Comparison of ENCODE assay signal across 16 cellular contexts in the genomic region with DNA sequence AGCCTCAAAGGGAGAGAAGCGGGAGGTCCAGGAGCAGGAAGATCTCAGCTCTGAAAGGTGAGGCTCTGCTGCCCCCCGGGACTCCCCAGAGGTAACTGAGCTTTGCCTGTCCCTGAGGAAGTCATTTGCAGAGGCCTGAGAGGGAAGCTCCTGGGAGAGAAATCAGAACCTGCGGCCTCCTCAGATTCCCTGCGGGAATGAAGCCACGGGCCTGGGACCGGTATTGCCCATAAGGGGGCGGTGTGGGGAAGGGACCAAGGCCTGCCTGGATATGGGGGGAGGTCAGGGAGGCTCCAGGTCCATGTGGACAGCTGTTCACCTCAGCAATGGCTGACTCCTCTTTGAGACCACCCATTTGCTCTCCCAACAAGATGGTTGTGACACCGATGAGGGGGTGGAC. TPM values are rescaled to one million over a fixed set of nuclear protein-coding genes. Genes with fewer than 3 reads are reported as not detected.
A peak's percentile ranks its signal among the peaks of the same experiment; 100 is the strongest.
DNase-seq lines count a peak whose midpoint lies in the region; ATAC-seq, FAIRE-seq and TF ChIP-seq lines count a peak whose summit lies in the region.
"Had no signal": no experiment of that assay in that cellular context is flagged by ENCODE, and none has a peak within 500 bp of the region (broad histone marks: within the 10 kb centered on the region; RNA-seq: fewer than 3 reads in every experiment).

No MANE protein-coding gene starts in this region.

- H2AFZ ChIP-seq in K562 (ENCODE audit: low read depth, low read length) = no peak overlapping the region
- H2AFZ ChIP-seq in MM.1S (ENCODE audit: low read length) = no peak overlapping the region

- peak; percentile 77 for ATAC-seq in K562
- peak; percentile 37 for ATAC-seq in left lobe of liver
- no peak for ATAC-seq in GM19463 (IDR thresholded peaks at IDR 0.05; ENCODE audit: unreplicated experiment)
- ATAC-seq in GM21717 (IDR thresholded peaks at IDR 0.05; ENCODE audit: unreplicated experiment) = no peak
- ATAC-seq: activated CD8-positive, alpha-beta memory T cell treated with anti-CD3 and anti-CD28 coated beads, Interleukin-2, amount 10 ng/mL, durations not matched to agents 7 days and 5 days; heart left ventricle; stimulated activated effector memory CD8-positive, alpha-beta T cell treated with anti-CD3 and anti-CD28 coated beads, Interleukin-12 subunit alpha, Interleukin-12 subunit beta, amount 100 ng/mL, for 72 hours had no signal

- intact Hi-C loops in K562 (cut with micrococcal nuclease) = no loop called here
- intact Hi-C loops in CD4-positive, alpha-beta memory T cell (cut with micrococcal nuclease) = no loop called here

- no peaks in the 10 kb centered on the region for H3K36me3 Mint-ChIP-seq in CD4-positive, alpha-beta memory T cell
- H3K36me3 Mint-ChIP-seq: activated CD8-positive, alpha-beta memory T cell treated with anti-CD3 and anti-CD28 coated beads, Interleukin-2, amount 10 ng/mL, durations not matched to agents 7 days and 5 days; stimulated activated effector memory CD8-positive, alpha-beta T cell treated with anti-CD3 and anti-CD28 coated beads, Interleukin-12 subunit alpha, Interleukin-12 subunit beta, amount 100 ng/mL, for 72 hours had no signal

- DNase-seq in BJ (ENCODE audit: low read depth) = no peak
- peak; percentile 49 for DNase-seq in HEK293T (ENCODE audit: extremely low spot score)
- peak; percentile 20 to 62 (median 49) for DNase-seq in K562 (ENCODE audit: extremely low read depth in 1 of 4, low spot score in 3 of 4)
- DNase-seq in left lobe of liver (ENCODE audit: low spot score) = no peak
- no peak for DNase-seq in CD4-positive, alpha-beta memory T cell
- no peak for DNase-seq in MM.1S
- DNase-seq: activated CD8-positive, alpha-beta memory T cell treated with anti-CD3 and anti-CD28 coated beads, Interleukin-2, amount 10 ng/mL, durations not matched to agents 7 days and 5 days; heart left ventricle; mammary epithelial cell had no signal

- no peaks in the 10 kb centered on the region for H3K9me2 ChIP-seq in MM.1S (replicated peaks; ENCODE audit: insufficient read depth, low read length)

- H3K9me3 Mint-ChIP-seq in CD4-positive, alpha-beta memory T cell = no peaks in the 10 kb centered on the region
- H3K9me3 Mint-ChIP-seq: stimulated activated effector memory CD8-positive, alpha-beta T cell treated with anti-CD3 and anti-CD28 coated beads, Interleukin-12 subunit alpha, Interleukin-12 subunit beta, amount 100 ng/mL, for 72 hours had no signal

- no peaks in the 10 kb centered on the region for H3K9me1 ChIP-seq in K562 (ENCODE audit: control insufficient read depth, insufficient read depth, low read length)

- H3F3A ChIP-seq in MM.1S (ENCODE audit: insufficient read depth, low read length) = no peaks in the 10 kb centered on the region

- H3K9me3 ChIP-seq in K562 (replicated peaks; ENCODE audit: control insufficient read depth, insufficient read depth, low read depth, low read length) (no peaks in the 10 kb centered on the region), MM.1S (replicated peaks; ENCODE audit: insufficient read depth, low read length) (no peaks in the 10 kb centered on the region)
- H3K9me3 ChIP-seq in CD4-positive, alpha-beta memory T cell (ENCODE audit: control insufficient read depth in 1 of 2, low read length in 2 of 2) = no peaks in the 10 kb centered on the region
- H3K9me3 ChIP-seq: heart left ventricle, ovary had no signal

- peak in 1 of 2 experiments; percentile 23; a peak in 2 of 4 replicates for TF ChIP-seq RAD21 in K562 (CRISPR knock-in tag; conservative IDR thresholded peaks at IDR 0.05 in 1 of 2, IDR thresholded peaks at IDR 0.05 in 1 of 2)

- POLR2A ChIA-PET in BJ (lab: Charles Lee) = interaction anchor here (0.6 kb wide), 1 partner anchor 1097 kb away, joined by 3 read pairs; no protein-coding TSS in a partner anchor
- POLR2A ChIA-PET in HEK293T (lab: Yijun Ruan, JAX) = interaction anchor here (0.8 kb wide), 1 partner anchor 9 kb away, joined by 3 read pairs; no protein-coding TSS in a partner anchor
- POLR2A ChIA-PET in K562 (lab: Yijun Ruan, JAX) = interaction anchor here (0.6 to 0.8 kb wide), 2 partner anchors 9 to 80 kb away, joined by 3 to 5 read pairs; no protein-coding TSS in a partner anchor
- POLR2A ChIA-PET in CD4-positive, alpha-beta memory T cell (lab: Charles Lee; ENCODE audit: partially characterized antibody) = no interaction called here

- no peaks in the 10 kb centered on the region for H3K4me1 Mint-ChIP-seq in CD4-positive, alpha-beta memory T cell
- H3K4me1 Mint-ChIP-seq: activated CD8-positive, alpha-beta memory T cell treated with anti-CD3 and anti-CD28 coated beads, Interleukin-2, amount 10 ng/mL, durations not matched to agents 7 days and 5 days; stimulated activated effector memory CD8-positive, alpha-beta T cell treated with anti-CD3 and anti-CD28 coated beads, Interleukin-12 subunit alpha, Interleukin-12 subunit beta, amount 100 ng/mL, for 72 hours had no signal

- in situ Hi-C loops in K562 (cut with MboI) = no loop called here

- H3K9ac ChIP-seq in K562 (ENCODE audit: insufficient read depth in 1 of 2, low read depth in 2 of 2, low read length in 2 of 2) (no peak overlapping the region), MM.1S (ENCODE audit: low read length) (no peak overlapping the region)

- CTCF ChIA-PET in BJ (lab: Yijun Ruan, JAX) = interaction anchor here (1.8 to 2.2 kb wide), 2 partner anchors 199 to 202 kb away, joined by 8 to 10 read pairs; no protein-coding TSS in a partner anchor
- CTCF ChIA-PET in HEK293T (lab: Yijun Ruan, JAX) = no interaction called here
- CTCF ChIA-PET in K562 (lab: Yijun Ruan, JAX; ENCODE audit: low intra/inter-chr PET ratio) = no interaction called here
- CTCF ChIA-PET in CD4-positive, alpha-beta memory T cell (lab: Charles Lee; ENCODE audit: partially characterized antibody) = no interaction called here

- no peak for FAIRE-seq in K562 (lab: Jason Lieb, UNC)
- FAIRE-seq: RCC 7860 had no signal

- 0% methylated on average over 4 of the region's 8 CpGs for WGBS in K562 (ENCODE audit: insufficient coverage, low coverage, missing lambda C conversion rate)

- no peaks in the 10 kb centered on the region for H3K79me2 ChIP-seq in K562 (ENCODE audit: control insufficient read depth, insufficient read depth, low read length)
- no peaks in the 10 kb centered on the region for H3K79me2 ChIP-seq in MM.1S (ENCODE audit: low read length)

- H3K27ac ChIP-seq in K562 (ENCODE audit: extremely low read depth, low read depth, low read length) = no peak overlapping the region
- no peak overlapping the region for H3K27ac ChIP-seq in CD4-positive, alpha-beta memory T cell (ENCODE audit: low read depth, low read length)
- no peak overlapping the region for H3K27ac ChIP-seq in MM.1S (ENCODE audit: low read length)
- H3K27ac ChIP-seq: heart left ventricle, ovary had no signal

- H3K4me3 Mint-ChIP-seq in CD4-positive, alpha-beta memory T cell = no peak overlapping the region
- H3K4me3 Mint-ChIP-seq: activated CD8-positive, alpha-beta memory T cell treated with anti-CD3 and anti-CD28 coated beads, Interleukin-2, amount 10 ng/mL, durations not matched to agents 7 days and 5 days; stimulated activated effector memory CD8-positive, alpha-beta T cell treated with anti-CD3 and anti-CD28 coated beads, Interleukin-12 subunit alpha, Interleukin-12 subunit beta, amount 100 ng/mL, for 72 hours had no signal

- H3K36me3 ChIP-seq in BJ (ENCODE audit: control insufficient read depth, insufficient read depth, low read length) (no peaks in the 10 kb centered on the region), K562 (ENCODE audit: control insufficient read depth, insufficient read depth, low read length) (no peaks in the 10 kb centered on the region), MM.1S (replicated peaks; ENCODE audit: insufficient read depth, low read length) (no peaks in the 10 kb centered on the region)
- no peaks in the 10 kb centered on the region for H3K36me3 ChIP-seq in CD4-positive, alpha-beta memory T cell (ENCODE audit: insufficient read depth, low read length)
- H3K36me3 ChIP-seq: heart left ventricle, ovary had no signal

- peaks cover under 1 to 6% of the 10 kb centered on the region in 2 experiments; a peak in 3 of 5 replicates for H3K4me1 ChIP-seq in K562 (replicated peaks in 1 of 2; ENCODE audit: control insufficient read depth in 2 of 2, insufficient read depth in 2 of 2, low read length in 2 of 2)
- no peaks in the 10 kb centered on the region for H3K4me1 ChIP-seq in CD4-positive, alpha-beta memory T cell (ENCODE audit: insufficient read depth, low read length)
- no peaks in the 10 kb centered on the region for H3K4me1 ChIP-seq in MM.1S (ENCODE audit: low read length)
- H3K4me1 ChIP-seq: heart left ventricle had no signal

- H3K4me2 ChIP-seq in K562 (ENCODE audit: insufficient read depth, low read length) (no peak overlapping the region), MM.1S (ENCODE audit: low read depth, low read length) (no peak overlapping the region)

- H3K4me3 ChIP-seq in BJ (ENCODE audit: low read depth, low read length) (no peak overlapping the region), K562 (no peak overlapping the region), MM.1S (ENCODE audit: low read length) (no peak overlapping the region)
- H3K4me3 ChIP-seq in CD4-positive, alpha-beta memory T cell (ENCODE audit: low read length in 2 of 2) = no peak overlapping the region
- H3K4me3 ChIP-seq: heart left ventricle, ovary had no signal

- TF ChIP-seq EP300 in K562 (IDR thresholded peaks at IDR 0.05; ENCODE audit: low read length) = no peak

- peaks cover 5 to 7% of the 10 kb centered on the region in 2 donors for H3K27me3 Mint-ChIP-seq in CD4-positive, alpha-beta memory T cell
- H3K27me3 Mint-ChIP-seq: activated CD8-positive, alpha-beta memory T cell treated with anti-CD3 and anti-CD28 coated beads, Interleukin-2, amount 10 ng/mL, durations not matched to agents 7 days and 5 days had no signal

- peak; percentile 17; the same call in 1 of the 2 replicates for TF ChIP-seq CTCF in BJ (IDR thresholded peaks at IDR 0.05; ENCODE audit: insufficient read depth, low read depth, low read length)
- peak; percentile 18 to 58 (median 42); a peak in 5 of 6 replicates for TF ChIP-seq CTCF in K562 (IDR thresholded peaks at IDR 0.05 in 2 of 3, conservative IDR thresholded peaks at IDR 0.05 in 1 of 3; ENCODE audit: insufficient read depth in 2 of 3, low read depth in 1 of 3, low read length in 3 of 3)
- no peak for TF ChIP-seq CTCF in MM.1S (IDR thresholded peaks at IDR 0.05; ENCODE audit: low read length)

- H4K20me1 ChIP-seq in K562 (replicated peaks; ENCODE audit: control insufficient read depth, insufficient read depth, low read length) (no peaks in the 10 kb centered on the region), MM.1S (ENCODE audit: insufficient read depth, low read length) (no peaks in the 10 kb centered on the region)

- H3K27ac Mint-ChIP-seq in CD4-positive, alpha-beta memory T cell = no peak overlapping the region
- H3K27ac Mint-ChIP-seq: activated CD8-positive, alpha-beta memory T cell treated with anti-CD3 and anti-CD28 coated beads, Interleukin-2, amount 10 ng/mL, durations not matched to agents 7 days and 5 days; stimulated activated effector memory CD8-positive, alpha-beta T cell treated with anti-CD3 and anti-CD28 coated beads, Interleukin-12 subunit alpha, Interleukin-12 subunit beta, amount 100 ng/mL, for 72 hours had no signal

- TF ChIP-seq POLR2A in K562 (conservative IDR thresholded peaks at IDR 0.05) = no peak

- BruUV-seq in K562 (replicated peaks; lab: Mats Ljungman, UMichigan) = no TSS peak

- H3K27me3 ChIP-seq in BJ (ENCODE audit: control insufficient read depth, insufficient read depth, low read length) (0 out of 2 replicates have a peak, but pooled peaks cover 3% of the 10 kb centered on the region), K562 (ENCODE audit: control insufficient read depth in 2 of 2, insufficient read depth in 2 of 2, low read length in 2 of 2) (peaks cover 0 to 38% of the 10 kb centered on the region in 2 experiments; a peak in 2 of 5 replicates), MM.1S (replicated peaks; ENCODE audit: insufficient read depth, low read length) (no peaks in the 10 kb centered on the region)
- H3K27me3 ChIP-seq in CD4-positive, alpha-beta memory T cell (ENCODE audit: insufficient read depth, low read length) = no peaks in the 10 kb centered on the region
- H3K27me3 ChIP-seq: heart left ventricle, ovary had no signal

RNA-seq across cellular contexts. Expression of gene SPATA31E1, which starts 1.3 kb away (rescaled TPM):
- polyA plus RNA-seq in BJ (2011; rRNA removed) (not detected in 2 replicates), K562 (2011; rRNA removed) (not detected in 2 replicates), K562 (2014; fragmentation: Illumina TruSeq; extraction: Trizol) (not detected in 2 replicates), K562 (2014; fragmentation: Nextera tagmentation; extraction: Ambion mirVana) (not detected), K562 (2014; rRNA removed) (not detected in 2 replicates)
- polyA minus RNA-seq in BJ (2011; rRNA and poly(A)+ RNA removed) = not detected in 2 replicates
- not detected in 2 replicates for total RNA-seq in K562 (2011; cell fraction: chromatin; rRNA removed; ENCODE audit: low replicate concordance)
- total RNA-seq in K562 (2011; cell fraction: nucleolus; rRNA removed) = not detected in 2 replicates
- not detected in 2 replicates for total RNA-seq in K562 (2011; cell fraction: nucleoplasm; rRNA removed)
- total RNA-seq in K562 (2014; rRNA removed) (not detected in 2 replicates), K562 (2014; rRNA removed; fragmentation: Illumina TruSeq; extraction: Trizol) (not detected in 2 replicates), K562 (2015; rRNA removed; fragmentation: Illumina TruSeq; extraction: Trizol) (not detected in 2 replicates), K562 (2021) (not detected in 2 replicates), left lobe of liver (not detected)
- polyA plus RNA-seq in K562 (2011; cell fraction: cytosol; rRNA removed) = not detected in 2 replicates
- polyA plus RNA-seq in K562 (2011; cell fraction: nucleus; rRNA removed) = not detected in 2 replicates
- polyA plus RNA-seq in K562 (2012) = 0.03 TPM in 1 of 2 replicates, not detected in the other
- polyA minus RNA-seq in K562 (2011; rRNA and poly(A)+ RNA removed) = not detected in 2 replicates
- not detected in 2 replicates for polyA minus RNA-seq in K562 (2011; cell fraction: cytosol; rRNA and poly(A)+ RNA removed)
- polyA minus RNA-seq in K562 (2011; cell fraction: nucleus; rRNA and poly(A)+ RNA removed) = not detected in 2 replicates
- not detected for total RNA-seq in CD4-positive, alpha-beta memory T cell
- polyA plus RNA-seq in CD4-positive, alpha-beta memory T cell = not detected
- total RNA-seq: activated CD8-positive, alpha-beta memory T cell treated with anti-CD3 and anti-CD28 coated beads, Interleukin-2, amount 10 ng/mL, durations not matched to agents 7 days and 5 days; heart left ventricle; LHCN-M2; mammary epithelial cell; ovary had no signal
- polyA plus RNA-seq: adipose tissue, heart left ventricle, mammary epithelial cell, ovary had no signal

RNA-seq across cellular contexts. Expression of gene SPATA31C1, which starts 33.8 kb away (rescaled TPM):
- polyA plus RNA-seq in BJ (2011; rRNA removed) (not detected in 2 replicates), K562 (2011; rRNA removed) (0.04 TPM in 1 of 2 replicates, not detected in the other), K562 (2014; fragmentation: Illumina TruSeq; extraction: Trizol) (0.07 and 0.08 TPM in 2 replicates), K562 (2014; fragmentation: Nextera tagmentation; extraction: Ambion mirVana) (under 1 TPM; 0.03 to 0.15 TPM), K562 (2014; rRNA removed) (0.13 TPM in 1 of 2 replicates, not detected in the other)
- not detected in 2 replicates for polyA minus RNA-seq in BJ (2011; rRNA and poly(A)+ RNA removed)
- 0.12 and 0.14 TPM in 2 replicates for total RNA-seq in K562 (2011; cell fraction: chromatin; rRNA removed; ENCODE audit: low replicate concordance)
- under 0.01 TPM in 1 of 2 replicates, not detected in the other for total RNA-seq in K562 (2011; cell fraction: nucleolus; rRNA removed)
- total RNA-seq in K562 (2011; cell fraction: nucleoplasm; rRNA removed) = 0.15 TPM in 1 of 2 replicates, not detected in the other
- total RNA-seq in K562 (2014; rRNA removed) (0.04 TPM in 1 of 2 replicates, not detected in the other), K562 (2014; rRNA removed; fragmentation: Illumina TruSeq; extraction: Trizol) (0.04 TPM in 1 of 2 replicates, not detected in the other), K562 (2015; rRNA removed; fragmentation: Illumina TruSeq; extraction: Trizol) (not detected in 2 replicates), K562 (2021) (0.07 TPM in 1 of 2 replicates, not detected in the other), left lobe of liver (not detected)
- not detected in 2 replicates for polyA plus RNA-seq in K562 (2011; cell fraction: cytosol; rRNA removed)
- polyA plus RNA-seq in K562 (2011; cell fraction: nucleus; rRNA removed) = 0.06 and 0.07 TPM in 2 replicates
- 0.13 and 0.14 TPM in 2 replicates for polyA plus RNA-seq in K562 (2012)
- not detected in 2 replicates for polyA minus RNA-seq in K562 (2011; rRNA and poly(A)+ RNA removed)
- polyA minus RNA-seq in K562 (2011; cell fraction: cytosol; rRNA and poly(A)+ RNA removed) = not detected in 2 replicates
- polyA minus RNA-seq in K562 (2011; cell fraction: nucleus; rRNA and poly(A)+ RNA removed) = under 0.01 TPM in 1 of 2 replicates, not detected in the other
- not detected for total RNA-seq in CD4-positive, alpha-beta memory T cell
- not detected for polyA plus RNA-seq in CD4-positive, alpha-beta memory T cell
- total RNA-seq: activated CD8-positive, alpha-beta memory T cell treated with anti-CD3 and anti-CD28 coated beads, Interleukin-2, amount 10 ng/mL, durations not matched to agents 7 days and 5 days; heart left ventricle; LHCN-M2; mammary epithelial cell; ovary had no signal
- polyA plus RNA-seq: adipose tissue, heart left ventricle, mammary epithelial cell, ovary had no signal

Comparison
In these comparisons a context has a peak if more than half of its experiments do, and no peak if none do; other contexts are left out.
1. DNase-seq: peak in HEK293T (single experiment) and K562 (4 of 4); none in BJ (single experiment), left lobe of liver (single experiment), CD4-positive, alpha-beta memory T cell (0 of 5) and MM.1S (single experiment).
2. ATAC-seq: peak in K562 (single experiment) and left lobe of liver (single experiment); none in GM19463 (single experiment) and GM21717 (single experiment).